In genomic region chr4:3517731-3518510, GRCh38 we compare ENCODE assay signal across 17 cellular contexts. TPM values are rescaled to one million over a fixed set of nuclear protein-coding genes. Genes with fewer than 3 reads are reported as not detected.
DNase-seq lines count a peak whose midpoint lies in the region; ATAC-seq and TF ChIP-seq lines count a peak whose summit lies in the region.
"Had no signal": no experiment of that assay in that cellular context is flagged by ENCODE, and none has a peak within 500 bp of the region (broad histone marks: within the 10 kb centered on the region; RNA-seq: fewer than 3 reads in every experiment).

No MANE protein-coding gene starts in this region.

- ATAC-seq in Right ventricle myocardium superior (ENCODE audit: poor library complexity) (no peak), heart right ventricle (no peak), WTC11 (no peak), left lung (no peak), psoas muscle (no peak)

- no peaks in the 10 kb centered on the region for H3K9me3 Mint-ChIP-seq in WTC11
- H3K9me3 Mint-ChIP-seq: H9 had no signal

- H3K9me3 ChIP-seq in heart right ventricle, result no peaks in the 10 kb centered on the region
- no peaks in the 10 kb centered on the region for H3K9me3 ChIP-seq in left lung
- H3K9me3 ChIP-seq in psoas muscle, result no peaks in the 10 kb centered on the region
- no peaks in the 10 kb centered on the region for H3K9me3 ChIP-seq in OCI-LY7 (ENCODE audit: low read length)
- H3K9me3 ChIP-seq: BLaER1 had no signal

- H3K36me3 ChIP-seq in heart right ventricle (peaks cover under 1 to 100% (median 76%) of the 10 kb centered on the region in 9 donors), left lung (peaks cover 3 to 100% of the 10 kb centered on the region in 2 donors), psoas muscle (ENCODE audit: insufficient read depth in 1 of 2, low read depth in 1 of 2) (peaks cover 2 to 94% of the 10 kb centered on the region in 2 donors), OCI-LY7 (ENCODE audit: insufficient read depth, low read length) (peaks cover 73% of the 10 kb centered on the region)

- H2AFZ ChIP-seq in OCI-LY7 (ENCODE audit: low read length), result no peak overlapping the region

- no peak overlapping the region for H3K4me2 ChIP-seq in OCI-LY7 (ENCODE audit: low read length)
- H3K4me2 ChIP-seq: BLaER1 had no signal

- H4K20me1 ChIP-seq in OCI-LY7 (ENCODE audit: insufficient read depth, low read length), result no peaks in the 10 kb centered on the region

- H3K4me3 Mint-ChIP-seq in WTC11, result no peak overlapping the region
- H3K4me3 Mint-ChIP-seq: CD4-positive, alpha-beta memory T cell; H9 had no signal

- H3K9me2 ChIP-seq in OCI-LY7 (ENCODE audit: insufficient read depth, low read length), result no peaks in the 10 kb centered on the region

- CTCF ChIA-PET in WTC11 (lab: Charles Lee), result no interaction called here
- CTCF ChIA-PET in OCI-LY7 (lab: Charles Lee; ENCODE audit: unreplicated experiment), result no interaction called here

- peaks cover 53% of the 10 kb centered on the region for H3K36me3 Mint-ChIP-seq in WTC11

- no peak overlapping the region for H3K4me3 ChIP-seq in heart right ventricle
- H3K4me3 ChIP-seq in left lung, result no peak overlapping the region
- H3K4me3 ChIP-seq in psoas muscle, result no peak overlapping the region
- H3K4me3 ChIP-seq in OCI-LY7 (ENCODE audit: low read depth, low read length, poor library complexity, severe bottlenecking), result no peak overlapping the region
- H3K4me3 ChIP-seq: BLaER1 had no signal

- no peaks in the 10 kb centered on the region for H3K4me1 ChIP-seq in heart right ventricle
- H3K4me1 ChIP-seq in left lung, result no peaks in the 10 kb centered on the region
- no peaks in the 10 kb centered on the region for H3K4me1 ChIP-seq in psoas muscle
- H3K4me1 ChIP-seq in OCI-LY7 (ENCODE audit: insufficient read depth, low read length, poor library complexity, severe bottlenecking), result no peaks in the 10 kb centered on the region

- intact Hi-C loops in Right ventricle myocardium superior (cut with DNase I), result loop anchor here (10.0 kb wide), 1 partner anchor 173 kb away; no protein-coding TSS in a partner anchor
- intact Hi-C loops in heart right ventricle (cut with DNase I), result no loop called here
- intact Hi-C loops in left lung (cut with DNase I), result no loop called here
- intact Hi-C loops in psoas muscle (cut with DNase I), result no loop called here
- intact Hi-C loops in OCI-LY7 (cut with micrococcal nuclease; ENCODE audit: unreplicated experiment), result no loop called here

- H3K27me3 Mint-ChIP-seq in WTC11 (ENCODE audit: low read depth), result no peaks in the 10 kb centered on the region
- H3K27me3 Mint-ChIP-seq: CD4-positive, alpha-beta memory T cell had no signal

- H3K79me2 ChIP-seq in OCI-LY7 (ENCODE audit: insufficient read depth, low read depth, low read length), result no peaks in the 10 kb centered on the region

- H3K27me3 ChIP-seq in heart right ventricle (no peaks in the 10 kb centered on the region), left lung (no peaks in the 10 kb centered on the region), psoas muscle (ENCODE audit: insufficient read depth in 3 of 3, low read length in 2 of 3) (no peaks in the 10 kb centered on the region)
- H3K27me3 ChIP-seq: BLaER1 had no signal

- H3K4me1 Mint-ChIP-seq in WTC11, result peaks cover 4% of the 10 kb centered on the region; the same call in 1 of the 2 replicates
- H3K4me1 Mint-ChIP-seq: CD4-positive, alpha-beta memory T cell had no signal

- no peak for TF ChIP-seq CTCF in heart right ventricle (IDR thresholded peaks at IDR 0.05)
- no peak for TF ChIP-seq CTCF in WTC11 (IDR thresholded peaks at IDR 0.05)
- TF ChIP-seq CTCF in left lung (IDR thresholded peaks at IDR 0.05), result no peak
- TF ChIP-seq CTCF in psoas muscle (IDR thresholded peaks at IDR 0.05), result no peak
- no peak for TF ChIP-seq CTCF in OCI-LY7 (conservative IDR thresholded peaks at IDR 0.05; ENCODE audit: low read length)

- H3K27ac ChIP-seq in heart right ventricle (no peak overlapping the region), left lung (no peak overlapping the region), psoas muscle (no peak overlapping the region), OCI-LY7 (ENCODE audit: low read depth, low read length, poor library complexity, severe bottlenecking) (no peak overlapping the region)
- H3K27ac ChIP-seq: BLaER1 had no signal

- no TSS peak for BruUV-seq in OCI-LY7 (replicated peaks; lab: Mats Ljungman, UMichigan)

- 94 to 96% methylated on average over 49 of the region's 49 CpGs for WGBS in heart right ventricle, 2 donors
- WGBS in psoas muscle, 3 donors, result 94 to 96% (median 94%) methylated on average over 41 to 49 of the region's 49 CpGs

- H3K27ac Mint-ChIP-seq in WTC11, result no peak overlapping the region
- H3K27ac Mint-ChIP-seq: H9 had no signal

- POLR2A ChIA-PET in WTC11 (lab: Charles Lee), result no interaction called here
- POLR2A ChIA-PET in OCI-LY7 (lab: Charles Lee), result no interaction called here

- DNase-seq in Right ventricle myocardium superior, result peak; percentile 30
- no peak for DNase-seq in heart right ventricle
- peak; percentile 10 for DNase-seq in WTC11 (ENCODE audit: low spot score)
- DNase-seq in left lung, result peak; percentile 27 to 72
- DNase-seq in psoas muscle, result peak; percentile 19 to 59
- DNase-seq in NCI-H345 (lab: John Stamatoyannopoulos, UW), result no peak
- DNase-seq in activated gamma-delta T cell (lab: John Stamatoyannopoulos, UW), result no peak
- no peak for DNase-seq in OCI-LY7 (ENCODE audit: low spot score)
- DNase-seq: DMS153, GDM1, H9, Karpas-422, NCI-H1436, NCI-H2029 treated with DMSO at 0.1 percent for 48 hours, SIG-M5 had no signal

TF ChIP-seq in WTC11, 78 proteins besides CTCF, POLR2A, EP300 and RAD21:
- TF ChIP-seq USF1 (CRISPR knock-in tag; IDR thresholded peaks at IDR 0.05) (no peak), ZNF425 (CRISPR knock-in tag; conservative IDR thresholded peaks at IDR 0.05) (no peak)

RNA-seq across cellular contexts. Expression of gene LRPAP1, which starts 14.3 kb away (rescaled TPM):
- total RNA-seq in Right ventricle myocardium superior (280 TPM), heart right ventricle (100 to 1,000 TPM; 234 to 392 (median 345) TPM), WTC11 (2021) (90.8 to 106 TPM (median 97.4 TPM) in 3 replicates), left lung (100 to 1,000 TPM; 192 to 218 TPM), psoas muscle (100 to 1,000 TPM in 2 of 4 donors, 10 to 100 TPM in 2; 73.7 to 123 (median 91.4) TPM), OCI-LY7 (2022) (45.7 and 46.2 TPM in 2 replicates)
- polyA plus RNA-seq in heart right ventricle (100 to 1,000 TPM in 1 of 2 donors, 10 to 100 TPM in 1; 49.9 to 418 TPM), psoas muscle (100 to 1,000 TPM; 103 to 122 (median 111) TPM)
- 51.5 and 54.7 TPM in 2 replicates for total RNA-seq in OCI-LY7 (2014; rRNA removed; shearing (Covaris generic))

RNA-seq across cellular contexts. Expression of gene DOK7, which starts 54.8 kb away (rescaled TPM):
- 33.7 TPM for total RNA-seq in Right ventricle myocardium superior
- total RNA-seq in heart right ventricle, result 10 to 100 TPM; 30.3 to 60.0 (median 37.2) TPM
- polyA plus RNA-seq in heart right ventricle, result 10 to 100 TPM; 61.5 to 89.7 TPM
- 0.22 to 0.46 TPM (median 0.44 TPM) in 3 replicates for total RNA-seq in WTC11 (2021)
- total RNA-seq in left lung, result 1 to 10 TPM; 1.6 to 6.3 TPM
- 10 to 100 TPM in 3 of 4 donors, 1 to 10 TPM in 1; 3.4 to 48.6 (median 34.5) TPM for total RNA-seq in psoas muscle
- 10 to 100 TPM; 11.7 to 26.3 (median 17.3) TPM for polyA plus RNA-seq in psoas muscle
- not detected in 2 replicates for total RNA-seq in OCI-LY7 (2014; rRNA removed; shearing (Covaris generic))
- total RNA-seq in OCI-LY7 (2022), result 1.3 and 1.5 TPM in 2 replicates
- total RNA-seq: CD4-positive, alpha-beta memory T cell had no signal

Comparison
In these comparisons a context has a peak if more than half of its experiments do, and no peak if none do; other contexts are left out.
1. DNase-seq: peak in Right ventricle myocardium superior (single experiment), WTC11 (single experiment), left lung (2 of 2) and psoas muscle (2 of 2); none in heart right ventricle (0 of 2), NCI-H345 (single experiment), activated gamma-delta T cell (single experiment) and OCI-LY7 (single experiment).